ENCODE assay signal across 8 cellular contexts in genomic region chr17:13024526-13025263, GRCh38. TPM values are rescaled to one million over a fixed set of nuclear protein-coding genes. Genes with fewer than 3 reads are reported as not detected.
DNase-seq lines count a peak whose midpoint lies in the region; ATAC-seq and TF ChIP-seq lines count a peak whose summit lies in the region.

No MANE protein-coding gene starts in this region.

- no peaks in the 10 kb centered on the region for H3F3A ChIP-seq in neural cell (ENCODE audit: insufficient read depth, low read length, poor library complexity, severe bottlenecking)

- H3K9me2 ChIP-seq in neural cell (ENCODE audit: insufficient read depth, low read length): no peaks in the 10 kb centered on the region

- H3K36me3 ChIP-seq in esophagus muscularis mucosa (no peaks in the 10 kb centered on the region), neural cell (ENCODE audit: insufficient read depth, low read length) (no peaks in the 10 kb centered on the region), stomach (no peaks in the 10 kb centered on the region)

- H3K79me2 ChIP-seq in neural cell (replicated peaks; ENCODE audit: insufficient read depth, low read length): no peaks in the 10 kb centered on the region

- H3K4me2 ChIP-seq in neural cell (ENCODE audit: low read length): no peak overlapping the region

- TF ChIP-seq EP300 in esophagus muscularis mucosa (IDR thresholded peaks at IDR 0.05) (no peak), neural cell (conservative IDR thresholded peaks at IDR 0.05; ENCODE audit: poor library complexity, severe bottlenecking) (no peak), stomach (IDR thresholded peaks at IDR 0.05) (no peak)

- H3K9me3 ChIP-seq in esophagus muscularis mucosa (no peaks in the 10 kb centered on the region), neural cell (ENCODE audit: low read length) (no peaks in the 10 kb centered on the region), stomach (no peaks in the 10 kb centered on the region)

- TF ChIP-seq POLR2A in esophagus muscularis mucosa (IDR thresholded peaks at IDR 0.05; ENCODE audit: low read depth) (no peak), stomach (IDR thresholded peaks at IDR 0.05) (no peak)

- no peak overlapping the region for H3K9ac ChIP-seq in neural cell (ENCODE audit: low read length)

- H3K4me1 ChIP-seq in esophagus muscularis mucosa (peaks cover 0 to 9% (median 8%) of the 10 kb centered on the region in 4 donors), stomach (peaks cover 0 to 8% (median 7%) of the 10 kb centered on the region in 4 donors)

- H3K4me3 ChIP-seq in esophagus muscularis mucosa (peak overlapping the region in 1 of 4 donors; percentile 39), neural cell (ENCODE audit: low read length) (no peak overlapping the region), stomach (peak overlapping the region in 1 of 4 donors; percentile 11)

- peak; percentile 60 for TF ChIP-seq RAD21 in neural cell (conservative IDR thresholded peaks at IDR 0.05)

- intact Hi-C loops in esophagus muscularis mucosa (cut with DNase I): no loop called here
- intact Hi-C loops in stomach (cut with DNase I; ENCODE audit: low total_unique reads): loop anchor here (10.0 kb wide), 1 partner anchor 840 kb away; no protein-coding TSS in a partner anchor

- peak; percentile 12 for DNase-seq in NOMO-1 treated with dmso at 0.1 percent for 144 hours (lab: John Stamatoyannopoulos, UW; ENCODE audit: unreplicated experiment)
- peak; percentile 54 for DNase-seq in activated T-cell treated with anti-CD3 and anti-CD28 coated beads for 4 hours
- DNase-seq in esophagus muscularis mucosa (ENCODE audit: extremely low spot score): no peak
- DNase-seq in stomach: peak; percentile 73

- ATAC-seq in GM19035 (IDR thresholded peaks at IDR 0.05; ENCODE audit: unreplicated experiment) (peak; percentile 84), HG03280 (IDR thresholded peaks at IDR 0.05; ENCODE audit: unreplicated experiment) (peak; percentile 71)

- H4K20me1 ChIP-seq in neural cell (ENCODE audit: insufficient read depth): no peaks in the 10 kb centered on the region

- H3K27ac ChIP-seq in C4-2B (no peak overlapping the region), esophagus muscularis mucosa (replicated peaks in 1 of 4) (no peak overlapping the region), neural cell (ENCODE audit: low read length) (no peak overlapping the region), stomach (no peak overlapping the region)

- TF ChIP-seq CTCF in C4-2B (conservative IDR thresholded peaks at IDR 0.05) (peak; percentile 100), esophagus muscularis mucosa (IDR thresholded peaks at IDR 0.05) (peak in 2 of 3 experiments; percentile 76 to 88), neural cell (IDR thresholded peaks at IDR 0.05; ENCODE audit: poor library complexity, severe bottlenecking) (peak; percentile 83), stomach (IDR thresholded peaks at IDR 0.05) (peak in 5 of 7 experiments; percentile 45 to 94 (median 88))

- H3K27me3 ChIP-seq in esophagus muscularis mucosa (peaks cover 0 to 9% (median 0%) of the 10 kb centered on the region in 4 donors), neural cell (ENCODE audit: insufficient read depth, low read depth, low read length) (no peaks in the 10 kb centered on the region), stomach (no peaks in the 10 kb centered on the region)

- no peak overlapping the region for H2AFZ ChIP-seq in neural cell (ENCODE audit: low read depth, low read length)

- 42% methylated on average over 13 of the region's 19 CpGs for WGBS in esophagus muscularis mucosa
- 28 to 39% (median 32%) methylated on average over 19 of the region's 19 CpGs for WGBS in stomach, 5 donors

TF ChIP-seq in neural cell, 6 proteins besides CTCF, POLR2A, EP300 and RAD21:
- TF ChIP-seq MXI1 (conservative IDR thresholded peaks at IDR 0.05; ENCODE audit: poor library complexity, severe bottlenecking): no peak
- TF ChIP-seq SMC3 (conservative IDR thresholded peaks at IDR 0.05; ENCODE audit: poor library complexity): peak; percentile 68
- TF ChIP-seq EZH2 (IDR thresholded peaks at IDR 0.05; ENCODE audit: borderline replicate concordance, insufficient read depth, low read length, poor library complexity, severe bottlenecking): no peak
- no peak for TF ChIP-seq TAF1 (IDR thresholded peaks at IDR 0.05; ENCODE audit: low read depth)
- TF ChIP-seq POLR2AphosphoS5 (IDR thresholded peaks at IDR 0.05): no peak
- TF ChIP-seq, protein P1, sequence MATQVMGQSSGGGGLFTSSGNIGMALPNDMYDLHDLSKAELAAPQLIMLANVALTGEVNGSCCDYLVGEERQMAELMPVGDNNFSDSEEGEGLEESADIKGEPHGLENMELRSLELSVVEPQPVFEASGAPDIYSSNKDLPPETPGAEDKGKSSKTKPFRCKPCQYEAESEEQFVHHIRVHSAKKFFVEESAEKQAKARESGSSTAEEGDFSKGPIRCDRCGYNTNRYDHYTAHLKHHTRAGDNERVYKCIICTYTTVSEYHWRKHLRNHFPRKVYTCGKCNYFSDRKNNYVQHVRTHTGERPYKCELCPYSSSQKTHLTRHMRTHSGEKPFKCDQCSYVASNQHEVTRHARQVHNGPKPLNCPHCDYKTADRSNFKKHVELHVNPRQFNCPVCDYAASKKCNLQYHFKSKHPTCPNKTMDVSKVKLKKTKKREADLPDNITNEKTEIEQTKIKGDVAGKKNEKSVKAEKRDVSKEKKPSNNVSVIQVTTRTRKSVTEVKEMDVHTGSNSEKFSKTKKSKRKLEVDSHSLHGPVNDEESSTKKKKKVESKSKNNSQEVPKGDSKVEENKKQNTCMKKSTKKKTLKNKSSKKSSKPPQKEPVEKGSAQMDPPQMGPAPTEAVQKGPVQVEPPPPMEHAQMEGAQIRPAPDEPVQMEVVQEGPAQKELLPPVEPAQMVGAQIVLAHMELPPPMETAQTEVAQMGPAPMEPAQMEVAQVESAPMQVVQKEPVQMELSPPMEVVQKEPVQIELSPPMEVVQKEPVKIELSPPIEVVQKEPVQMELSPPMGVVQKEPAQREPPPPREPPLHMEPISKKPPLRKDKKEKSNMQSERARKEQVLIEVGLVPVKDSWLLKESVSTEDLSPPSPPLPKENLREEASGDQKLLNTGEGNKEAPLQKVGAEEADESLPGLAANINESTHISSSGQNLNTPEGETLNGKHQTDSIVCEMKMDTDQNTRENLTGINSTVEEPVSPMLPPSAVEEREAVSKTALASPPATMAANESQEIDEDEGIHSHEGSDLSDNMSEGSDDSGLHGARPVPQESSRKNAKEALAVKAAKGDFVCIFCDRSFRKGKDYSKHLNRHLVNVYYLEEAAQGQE (IDR thresholded peaks at IDR 0.05; ENCODE audit: borderline replicate concordance): no peak

RNA-seq across cellular contexts. Expression of gene ELAC2, which starts 6.9 kb away (rescaled TPM):
- total RNA-seq in esophagus muscularis mucosa: 10 to 100 TPM; 55.5 to 94.7 (median 90.1) TPM
- polyA plus RNA-seq in neural cell: 34.6 and 41.9 TPM in 2 replicates
- 33.4 and 36.3 TPM in 2 replicates for polyA minus RNA-seq in neural cell
- total RNA-seq in stomach: 100 to 1,000 TPM in 1 of 5 donors, 10 to 100 TPM in 4; 53.9 to 156 (median 87.0) TPM
- polyA plus RNA-seq in stomach: 10 to 100 TPM; 20.5 to 30.6 (median 25.2) TPM
